In genomic region chr5:119873611-119874010, GRCh38 we compare ENCODE assay signal across 19 cellular contexts.
DNase-seq lines count a peak whose midpoint lies in the region; ATAC-seq and TF ChIP-seq lines count a peak whose summit lies in the region.
"Had no signal": no experiment of that assay in that cellular context is flagged by ENCODE, and none has a peak within 500 bp of the region (broad histone marks: within the 10 kb centered on the region; RNA-seq: fewer than 3 reads in every experiment).

No MANE protein-coding gene starts in this region.

- H3K27ac ChIP-seq in BLaER1 (no peak overlapping the region), GM23338 (ENCODE audit: low read depth) (no peak overlapping the region)
- H3K27ac ChIP-seq: BLaER1 treated with 17β-estradiol and CSF1 and Interleukin-3, amounts not matched to agents 10 nM and 100 nM had no signal

- H3K4me3 Mint-ChIP-seq in GM23338 = no peak overlapping the region
- H3K4me3 Mint-ChIP-seq: B cell; CD14-positive monocyte; CD4-positive, alpha-beta T cell; CD8-positive, alpha-beta memory T cell; HFFc6 had no signal

- peaks cover 3% of the 10 kb centered on the region for H3K4me1 Mint-ChIP-seq in GM23338
- H3K4me1 Mint-ChIP-seq: B cell; CD8-positive, alpha-beta memory T cell had no signal

- no peaks in the 10 kb centered on the region for H3K9me2 ChIP-seq in GM23338 (ENCODE audit: insufficient read depth)

- DNase-seq in GM23338 (ENCODE audit: low spot score) = no peak
- DNase-seq in left kidney (ENCODE audit: low read depth, low spot score) = peak; percentile 2
- DNase-seq in activated naive CD4-positive, alpha-beta T cell treated with anti-CD3 and anti-CD28 coated beads, Interleukin-2, amount 50 U/mL, for 16 hours = no peak
- no peak for DNase-seq in HK-2 (ENCODE audit: unreplicated experiment)
- no peak for DNase-seq in SHP77 (lab: John Stamatoyannopoulos, UW)
- DNase-seq: CD4-positive, alpha-beta T cell; CD8-positive, alpha-beta memory T cell; DMS 273 treated with DMSO at 0.1 percent for 48 hours; DMS79; EL; GDM1; GOT3; HFFc6 had no signal

- H3K36me3 ChIP-seq in BLaER1 (no peaks in the 10 kb centered on the region), GM23338 (ENCODE audit: insufficient read depth) (no peaks in the 10 kb centered on the region)
- H3K36me3 ChIP-seq: BLaER1 treated with 17β-estradiol and CSF1 and Interleukin-3, amounts not matched to agents 10 nM and 100 nM; HAP-1 had no signal

- no peaks in the 10 kb centered on the region for H3K79me2 ChIP-seq in GM23338 (replicated peaks; ENCODE audit: insufficient read depth)

- H4K20me1 ChIP-seq in BLaER1 (no peaks in the 10 kb centered on the region), GM23338 (replicated peaks; ENCODE audit: insufficient read depth) (no peaks in the 10 kb centered on the region)
- H4K20me1 ChIP-seq: BLaER1 treated with 17β-estradiol and CSF1 and Interleukin-3, amounts not matched to agents 10 nM and 100 nM had no signal

- H3F3A ChIP-seq in GM23338 (replicated peaks; ENCODE audit: low read depth) = no peaks in the 10 kb centered on the region

- no peak for TF ChIP-seq CTCF in GM23338 (conservative IDR thresholded peaks at IDR 0.05; ENCODE audit: low read depth in 2 of 2)

- no peak overlapping the region for H3K9ac ChIP-seq in BLaER1
- H3K9ac ChIP-seq: BLaER1 treated with 17β-estradiol and CSF1 and Interleukin-3, amounts not matched to agents 10 nM and 100 nM had no signal

- no peak overlapping the region for H3K27ac Mint-ChIP-seq in GM23338
- H3K27ac Mint-ChIP-seq: B cell; CD14-positive monocyte; CD4-positive, alpha-beta T cell; CD8-positive, alpha-beta memory T cell; HFFc6 had no signal

- no peak overlapping the region for H3K4me3 ChIP-seq in BLaER1
- H3K4me3 ChIP-seq in GM23338 = no peak overlapping the region
- H3K4me3 ChIP-seq: BLaER1 treated with 17β-estradiol and CSF1 and Interleukin-3, amounts not matched to agents 10 nM and 100 nM; GM12878; HAP-1 had no signal

- H3K4me2 ChIP-seq in BLaER1 = 0 out of 2 replicates have a peak overlapping the region, but pooled peaks have one; percentile 7
- no peak overlapping the region for H3K4me2 ChIP-seq in GM23338
- H3K4me2 ChIP-seq: BLaER1 treated with 17β-estradiol and CSF1 and Interleukin-3, amounts not matched to agents 10 nM and 100 nM had no signal

- peaks cover under 1% of the 10 kb centered on the region for H3K27me3 Mint-ChIP-seq in GM23338 (ENCODE audit: insufficient read depth, low read depth, poor library complexity)
- H3K27me3 Mint-ChIP-seq: B cell; CD4-positive, alpha-beta T cell; CD8-positive, alpha-beta memory T cell had no signal

- H3K9me3 ChIP-seq in BLaER1 = no peaks in the 10 kb centered on the region
- H3K9me3 ChIP-seq: BLaER1 treated with 17β-estradiol and CSF1 and Interleukin-3, amounts not matched to agents 10 nM and 100 nM; HAP-1 had no signal

- H3K4me1 ChIP-seq in BLaER1 (no peaks in the 10 kb centered on the region), GM23338 (ENCODE audit: insufficient read depth) (no peaks in the 10 kb centered on the region)
- H3K4me1 ChIP-seq: HAP-1 had no signal

- peak overlapping the region; percentile 72; the same call in 1 of the 2 replicates for H2AFZ ChIP-seq in GM23338

- no peaks in the 10 kb centered on the region for H3K36me3 Mint-ChIP-seq in GM23338 (ENCODE audit: low read depth)
- H3K36me3 Mint-ChIP-seq: CD14-positive monocyte; CD8-positive, alpha-beta memory T cell had no signal

- no peaks in the 10 kb centered on the region for H3K9me3 Mint-ChIP-seq in GM23338
- H3K9me3 Mint-ChIP-seq: CD4-positive, alpha-beta T cell; HFFc6 had no signal

- no peaks in the 10 kb centered on the region for H3K27me3 ChIP-seq in BLaER1
- no peaks in the 10 kb centered on the region for H3K27me3 ChIP-seq in GM23338 (ENCODE audit: insufficient read depth)
- H3K27me3 ChIP-seq: BLaER1 treated with 17β-estradiol and CSF1 and Interleukin-3, amounts not matched to agents 10 nM and 100 nM had no signal

- ATAC-seq in GM23338 = no peak
- ATAC-seq: GM12878 had no signal

TF ChIP-seq in GM23338, 12 proteins besides CTCF, POLR2A, EP300 and RAD21 (continues in another document):
- TF ChIP-seq ZNF462 (CRISPR knock-in tag; IDR thresholded peaks at IDR 0.05) = no peak
- TF ChIP-seq EZH2phosphoT487 (IDR thresholded peaks at IDR 0.05; ENCODE audit: unreplicated experiment) = no peak
- TF ChIP-seq POLR2AphosphoS5 (IDR thresholded peaks at IDR 0.05; ENCODE audit: low read depth) = no peak
- TF ChIP-seq EZH2 (IDR thresholded peaks at IDR 0.05; ENCODE audit: low read depth, unreplicated experiment) = no peak
- TF ChIP-seq STAT1 (IDR thresholded peaks at IDR 0.05; ENCODE audit: unreplicated experiment) = no peak
- no peak for TF ChIP-seq ZNF331 (CRISPR knock-in tag; IDR thresholded peaks at IDR 0.05; ENCODE audit: low read depth)
